Comparison of ENCODE assay signal across 2 cellular contexts in the genomic region with DNA sequence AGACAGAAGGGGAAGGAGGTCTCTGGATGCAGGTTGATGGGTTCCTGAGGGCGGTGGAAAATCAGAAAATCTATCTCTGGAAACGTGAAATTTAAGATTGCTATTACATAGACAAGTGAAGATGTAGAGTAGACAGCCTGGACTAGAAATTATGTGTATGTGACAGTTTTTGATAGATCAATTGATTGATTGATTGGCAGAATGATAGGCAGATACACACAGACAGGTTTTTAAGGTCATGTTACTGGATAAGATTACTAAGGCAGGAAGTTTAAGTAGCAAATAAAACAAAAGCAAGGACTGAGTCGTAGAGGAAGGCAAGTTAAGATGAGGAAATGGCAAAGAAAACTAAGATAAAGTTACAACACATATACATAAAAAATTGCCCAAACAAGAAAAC.
A peak's percentile ranks its signal among the peaks of the same experiment; 100 is the strongest.
TF ChIP-seq lines count a peak whose summit lies in the region.

No MANE protein-coding gene starts in this region.

TF ChIP-seq in K562, 482 proteins besides CTCF, POLR2A, EP300 and RAD21:
- TF ChIP-seq SAFB (IDR thresholded peaks at IDR 0.05; ENCODE audit: borderline replicate concordance, low read depth, low read length) = no peak
- TF ChIP-seq DPF2 (IDR thresholded peaks at IDR 0.05) = no peak
- no peak for TF ChIP-seq FUS (optimal IDR thresholded peaks at IDR 0.05; ENCODE audit: low read depth, low read length)
- TF ChIP-seq ZNF407 (IDR thresholded peaks at IDR 0.05; ENCODE audit: low read depth) = no peak
- TF ChIP-seq CC2D1A (IDR thresholded peaks at IDR 0.05) = no peak
- no peak for TF ChIP-seq RBM15 (IDR thresholded peaks at IDR 0.05; ENCODE audit: insufficient read depth, low read length)
- TF ChIP-seq ZNF311 (CRISPR knock-in tag; IDR thresholded peaks at IDR 0.05) = no peak
- TF ChIP-seq MAZ (CRISPR knock-in tag; conservative IDR thresholded peaks at IDR 0.05 in 1 of 2, IDR thresholded peaks at IDR 0.05 in 1 of 2) = no peak
- TF ChIP-seq HNRNPLL (IDR thresholded peaks at IDR 0.05; ENCODE audit: low read depth, low read length, poor library complexity, severe bottlenecking) = no peak
- TF ChIP-seq FOXJ2 (tag; IDR thresholded peaks at IDR 0.05) = no peak

TF ChIP-seq in neural cell, 6 proteins besides CTCF, POLR2A, EP300 and RAD21:
- no peak for TF ChIP-seq MXI1 (conservative IDR thresholded peaks at IDR 0.05; ENCODE audit: poor library complexity, severe bottlenecking)
- TF ChIP-seq REST (IDR thresholded peaks at IDR 0.05; ENCODE audit: borderline replicate concordance) = no peak
- TF ChIP-seq SMC3 (conservative IDR thresholded peaks at IDR 0.05; ENCODE audit: poor library complexity) = no peak
- TF ChIP-seq TAF1 (IDR thresholded peaks at IDR 0.05; ENCODE audit: low read depth) = no peak
- TF ChIP-seq POLR2AphosphoS5 (IDR thresholded peaks at IDR 0.05) = peak; percentile 32
- no peak for TF ChIP-seq EZH2 (IDR thresholded peaks at IDR 0.05; ENCODE audit: borderline replicate concordance, insufficient read depth, low read length, poor library complexity, severe bottlenecking)
